Comparison of ENCODE assay signal across 24 cellular contexts in the genomic region with DNA sequence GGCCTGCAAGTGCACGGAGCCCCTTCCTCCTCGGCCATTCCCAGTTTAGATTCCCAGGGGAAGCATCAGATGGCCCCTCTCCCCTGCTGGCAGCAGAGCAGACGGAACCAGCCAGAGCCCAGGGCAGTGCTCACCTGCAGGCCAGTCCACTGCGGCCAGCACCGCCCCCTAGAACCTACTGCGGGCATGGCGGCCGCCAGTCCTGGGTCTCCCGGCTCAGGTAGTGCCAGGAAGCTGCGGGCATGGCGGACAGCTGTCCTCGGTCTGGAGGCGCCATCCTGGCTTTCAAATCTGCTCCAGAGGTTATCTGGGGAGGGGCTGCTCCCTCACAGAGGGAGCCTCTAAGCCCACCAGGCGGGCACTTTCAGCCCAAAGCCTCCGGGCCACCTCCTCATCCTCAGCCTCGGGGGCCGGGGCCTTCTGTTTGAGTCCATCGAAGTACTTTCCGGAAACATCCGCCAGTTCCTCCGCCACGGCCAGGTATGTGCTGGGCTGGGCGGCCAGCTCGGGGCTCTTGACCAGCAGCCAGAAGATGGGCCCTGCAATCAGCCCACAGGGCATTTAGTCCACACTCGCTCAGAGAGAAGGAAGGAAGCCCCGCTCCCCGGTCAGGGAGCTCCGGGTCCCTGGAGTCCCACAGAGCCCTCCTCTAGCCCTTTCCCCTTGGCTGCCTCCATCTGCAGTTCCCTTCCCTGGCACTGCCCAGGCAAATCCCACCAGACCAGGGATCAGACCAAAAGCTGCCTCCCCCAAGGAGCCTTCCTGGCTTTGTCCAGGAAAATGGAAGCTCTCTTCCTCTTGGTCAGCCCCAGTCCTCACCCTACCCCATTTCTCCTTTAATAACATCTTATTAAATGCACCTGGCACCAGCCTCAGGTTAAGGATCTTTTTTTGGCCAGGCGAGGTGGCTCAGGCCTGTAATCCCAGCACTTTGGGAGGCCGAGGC. TPM values are rescaled to one million over a fixed set of nuclear protein-coding genes. Genes with fewer than 3 reads are reported as not detected.
DNase-seq lines count a peak whose midpoint lies in the region; ATAC-seq, FAIRE-seq and TF ChIP-seq lines count a peak whose summit lies in the region.
"Had no signal": no experiment of that assay in that cellular context is flagged by ENCODE, and none has a peak within 500 bp of the region (broad histone marks: within the 10 kb centered on the region; RNA-seq: fewer than 3 reads in every experiment).

No MANE protein-coding gene starts in this region.

- H3K36me3 ChIP-seq in H7 (replicated peaks; ENCODE audit: control insufficient read depth, insufficient read depth, low read length) = peaks cover 17% of the 10 kb centered on the region
- H3K36me3 ChIP-seq in K562 (ENCODE audit: control insufficient read depth, insufficient read depth, low read length) = peaks cover 86% of the 10 kb centered on the region
- peaks cover 25 to 81% of the 10 kb centered on the region in 2 donors for H3K36me3 ChIP-seq in neuronal stem cell (replicated peaks in 1 of 2; ENCODE audit: control insufficient read depth in 2 of 2, insufficient read depth in 2 of 2, low read length in 2 of 2)

- H2BK12ac ChIP-seq in neuronal stem cell (ENCODE audit: low read length) = no peak overlapping the region

- DNase-seq in A549 (ENCODE audit: low read depth in 1 of 2, low spot score in 1 of 2) = no peak
- DNase-seq in H7 = peak; percentile 51
- no peak for DNase-seq in K562 (ENCODE audit: extremely low read depth in 1 of 4, low spot score in 3 of 4)
- DNase-seq in neuronal stem cell (ENCODE audit: low spot score) = no peak
- DNase-seq in activated CD4-positive, alpha-beta T cell treated with anti-CD3 and anti-CD28 coated beads, Interleukin-2, amount 50 U/mL, for 48 hours = no peak
- no peak for DNase-seq in dermis blood vessel endothelial cell
- DNase-seq in stimulated activated effector memory CD8-positive, alpha-beta T cell treated with anti-CD3 and anti-CD28 coated beads, Interleukin-12 subunit alpha, Interleukin-12 subunit beta, amount 100 ng/mL, for 72 hours (ENCODE audit: low spot score in 2 of 2) = no peak
- DNase-seq: DMS53, GDM1, GM23248, KBM-7, MM.1S, NCI-H1048, NCI-H1417 treated with DMSO at 0.1 percent for 48 hours, NCI-H187, NCI-H446, NCI-H526, SHP77 treated with DMSO at 0.1 percent for 48 hours had no signal

- H3K36me3 Mint-ChIP-seq in stimulated activated effector memory CD8-positive, alpha-beta T cell treated with anti-CD3 and anti-CD28 coated beads, Interleukin-12 subunit alpha, Interleukin-12 subunit beta, amount 100 ng/mL, for 72 hours = peaks cover 57% of the 10 kb centered on the region

- CTCF ChIA-PET in A549 (lab: Yijun Ruan, JAX) (interaction anchor here (0.6 to 1.4 kb wide), 4 partner anchors 20 to 376 kb away, joined by 3 read pairs; no protein-coding TSS in a partner anchor), K562 (lab: Yijun Ruan, JAX; ENCODE audit: low intra/inter-chr PET ratio) (no interaction called here)

- no peak overlapping the region for H2AFZ ChIP-seq in K562 (ENCODE audit: low read depth, low read length)
- H2AFZ ChIP-seq in neuronal stem cell (ENCODE audit: low read length) = no peak overlapping the region
- H2AFZ ChIP-seq: GM23248 had no signal

- H3K27me3 ChIP-seq in H7 (ENCODE audit: control insufficient read depth, insufficient read depth, low read length) (no peaks in the 10 kb centered on the region), K562 (ENCODE audit: control insufficient read depth in 2 of 2, insufficient read depth in 2 of 2, low read length in 2 of 2) (no peaks in the 10 kb centered on the region), neuronal stem cell (ENCODE audit: control insufficient read depth in 3 of 3, insufficient read depth in 3 of 3, low read depth in 1 of 3, low read length in 3 of 3) (no peaks in the 10 kb centered on the region)

- H3K14ac ChIP-seq in neuronal stem cell (ENCODE audit: low read length) = no peak overlapping the region

- H2BK5ac ChIP-seq in neuronal stem cell (ENCODE audit: low read length) = no peak overlapping the region

- no peak overlapping the region for H4K8ac ChIP-seq in neuronal stem cell (ENCODE audit: low read depth, low read length)

- in situ Hi-C loops in K562 (cut with MboI) = no loop called here

- H3K27ac Mint-ChIP-seq in stimulated activated effector memory CD8-positive, alpha-beta T cell treated with anti-CD3 and anti-CD28 coated beads, Interleukin-12 subunit alpha, Interleukin-12 subunit beta, amount 100 ng/mL, for 72 hours = no peak overlapping the region
- H3K27ac Mint-ChIP-seq: B cell had no signal

- POLR2A ChIA-PET in A549 (lab: Yijun Ruan, JAX) = interaction anchor here (0.6 kb wide), 1 partner anchor 10 kb away, joined by 3 read pairs; no protein-coding TSS in a partner anchor
- POLR2A ChIA-PET in K562 (lab: Yijun Ruan, JAX) = interaction anchor here (1.2 kb wide), 1 partner anchor 10 kb away, joined by 4 read pairs; no protein-coding TSS in a partner anchor

- H3K9me3 Mint-ChIP-seq in stimulated activated effector memory CD8-positive, alpha-beta T cell treated with anti-CD3 and anti-CD28 coated beads, Interleukin-12 subunit alpha, Interleukin-12 subunit beta, amount 100 ng/mL, for 72 hours = no peaks in the 10 kb centered on the region

- TF ChIP-seq CTCF in A549 (IDR thresholded peaks at IDR 0.05) = no peak
- TF ChIP-seq CTCF in K562 (IDR thresholded peaks at IDR 0.05 in 2 of 3, conservative IDR thresholded peaks at IDR 0.05 in 1 of 3; ENCODE audit: insufficient read depth in 2 of 3, low read depth in 1 of 3, low read length in 3 of 3) = no peak

- H3K79me2 ChIP-seq in K562 (ENCODE audit: control insufficient read depth, insufficient read depth, low read length) = peaks cover 32% of the 10 kb centered on the region

- H3K23ac ChIP-seq in neuronal stem cell (ENCODE audit: low read depth, low read length, poor library complexity) = no peak overlapping the region

- no TSS peak for BruUV-seq in K562 (replicated peaks; lab: Mats Ljungman, UMichigan)

- intact Hi-C loops in K562 (cut with micrococcal nuclease) = loop anchor here (10.0 kb wide), 1 partner anchor 160 kb away; no protein-coding TSS in a partner anchor

- H3K79me1 ChIP-seq in neuronal stem cell (ENCODE audit: low read depth, low read length) = no peaks in the 10 kb centered on the region

- no peak overlapping the region for H3K4me2 ChIP-seq in A549
- H3K4me2 ChIP-seq in K562 (ENCODE audit: insufficient read depth, low read length) = no peak overlapping the region
- H3K4me2 ChIP-seq in neuronal stem cell (ENCODE audit: insufficient read depth, low read length, poor library complexity, severe bottlenecking) = no peak overlapping the region

- H3K4me3 ChIP-seq in A549 (no peak overlapping the region), H7 (ENCODE audit: insufficient read depth, low read depth, low read length) (no peak overlapping the region), K562 (no peak overlapping the region), neuronal stem cell (ENCODE audit: low read length in 2 of 2) (no peak overlapping the region)
- H3K4me3 ChIP-seq: GM23248, SK-N-MC had no signal

- H3K9me1 ChIP-seq in K562 (ENCODE audit: control insufficient read depth, insufficient read depth, low read length) = no peaks in the 10 kb centered on the region

- WGBS in A549 (ENCODE audit: missing lambda C conversion rate) = 97% methylated on average over 25 of the region's 30 CpGs
- WGBS in K562 (ENCODE audit: insufficient coverage, low coverage, missing lambda C conversion rate) = 96% methylated on average over 23 of the region's 30 CpGs
- WGBS in neuronal stem cell (ENCODE audit: extremely low coverage in 2 of 2, insufficient read length in 2 of 2, insufficient replicate concordance in 1 of 2), 2 donors = no CpG with 5 or more reads among the region's 30 CpGs

- no peak overlapping the region; a peak in 1 of 4 replicates for H3K9ac ChIP-seq in K562 (ENCODE audit: insufficient read depth in 1 of 2, low read depth in 2 of 2, low read length in 2 of 2)
- no peak overlapping the region for H3K9ac ChIP-seq in neuronal stem cell (ENCODE audit: low read depth, low read length, poor library complexity)
- H3K9ac ChIP-seq: GM23248 had no signal

- TF ChIP-seq RAD21 in A549 (conservative IDR thresholded peaks at IDR 0.05 in 1 of 2, IDR thresholded peaks at IDR 0.05 in 1 of 2) = no peak
- no peak for TF ChIP-seq RAD21 in K562 (CRISPR knock-in tag; conservative IDR thresholded peaks at IDR 0.05 in 1 of 2, IDR thresholded peaks at IDR 0.05 in 1 of 2)

- peaks cover 19% of the 10 kb centered on the region for H3K4me1 Mint-ChIP-seq in stimulated activated effector memory CD8-positive, alpha-beta T cell treated with anti-CD3 and anti-CD28 coated beads, Interleukin-12 subunit alpha, Interleukin-12 subunit beta, amount 100 ng/mL, for 72 hours

- no peak overlapping the region for H3K18ac ChIP-seq in neuronal stem cell (ENCODE audit: low read length)

- no peak for FAIRE-seq in A549 (lab: Jason Lieb, UNC)
- no peak for FAIRE-seq in K562 (lab: Jason Lieb, UNC)
- FAIRE-seq: D721Med had no signal

- no peak overlapping the region for H2BK120ac ChIP-seq in neuronal stem cell (ENCODE audit: low read depth, low read length)

- H3K27ac ChIP-seq in A549 = no peak overlapping the region
- no peak overlapping the region; the same call in 2 of the 3 replicates for H3K27ac ChIP-seq in K562 (ENCODE audit: extremely low read depth, low read depth, low read length)
- no peak overlapping the region for H3K27ac ChIP-seq in neuronal stem cell (replicated peaks; ENCODE audit: low read length)
- H3K27ac ChIP-seq: GM23248, SK-N-MC had no signal

- peaks cover 10% of the 10 kb centered on the region; the same call in 1 of the 2 replicates for H4K20me1 ChIP-seq in K562 (replicated peaks; ENCODE audit: control insufficient read depth, insufficient read depth, low read length)

- TF ChIP-seq POLR2A in A549 (IDR thresholded peaks at IDR 0.05; ENCODE audit: low read length) (no peak), K562 (conservative IDR thresholded peaks at IDR 0.05) (peak; percentile 29)

- H4K91ac ChIP-seq in neuronal stem cell (ENCODE audit: low read depth, low read length, poor library complexity) = no peak overlapping the region

- no peak overlapping the region for H3K4me3 Mint-ChIP-seq in stimulated activated effector memory CD8-positive, alpha-beta T cell treated with anti-CD3 and anti-CD28 coated beads, Interleukin-12 subunit alpha, Interleukin-12 subunit beta, amount 100 ng/mL, for 72 hours
- H3K4me3 Mint-ChIP-seq: B cell, CD14-positive monocyte had no signal

- no peak overlapping the region for H2BK15ac ChIP-seq in neuronal stem cell (ENCODE audit: low read length)

- TF ChIP-seq EP300 in A549 (IDR thresholded peaks at IDR 0.05) (no peak), K562 (IDR thresholded peaks at IDR 0.05; ENCODE audit: low read length) (no peak)

- H2AK5ac ChIP-seq in neuronal stem cell (ENCODE audit: low read depth, low read length) = peak overlapping the region; percentile 46

- ATAC-seq in A549 (no peak), K562 (no peak), HG03571 (IDR thresholded peaks at IDR 0.05; ENCODE audit: unreplicated experiment) (no peak)
- ATAC-seq in stimulated activated effector memory CD8-positive, alpha-beta T cell treated with anti-CD3 and anti-CD28 coated beads, Interleukin-12 subunit alpha, Interleukin-12 subunit beta, amount 100 ng/mL, for 72 hours = no peak

- no peak overlapping the region for H3K4ac ChIP-seq in neuronal stem cell (ENCODE audit: low read length)

- H3K4me1 ChIP-seq in A549 = no peaks in the 10 kb centered on the region
- H3K4me1 ChIP-seq in K562 (replicated peaks in 1 of 2; ENCODE audit: control insufficient read depth in 2 of 2, insufficient read depth in 2 of 2, low read length in 2 of 2) = peaks cover 25 to 44% of the 10 kb centered on the region in 2 experiments
- H3K4me1 ChIP-seq in neuronal stem cell (ENCODE audit: control insufficient read depth in 2 of 2, insufficient read depth in 1 of 2, low read depth in 1 of 2, low read length in 2 of 2) = no peaks in the 10 kb centered on the region

- H3K9me3 ChIP-seq in A549 (no peaks in the 10 kb centered on the region), K562 (replicated peaks; ENCODE audit: control insufficient read depth, insufficient read depth, low read depth, low read length) (no peaks in the 10 kb centered on the region), neuronal stem cell (replicated peaks in 1 of 2; ENCODE audit: control insufficient read depth in 2 of 2, insufficient read depth in 1 of 2, low read depth in 1 of 2, low read length in 2 of 2) (peaks cover 0 to 2% of the 10 kb centered on the region in 2 donors)

RNA-seq across cellular contexts. Expression of gene GP6, which starts 7.0 kb away (rescaled TPM):
- polyA plus RNA-seq in A549 (2011; rRNA removed) (0.08 and 0.17 TPM in 2 replicates), A549 (2017; fragmentation: RNase III; extraction: RNeasy Plus Mini Kit Qiagen cat#74134 plus additional on column Dnase treatment) (0.08 to 0.12 TPM in 2 of 3 replicates, not detected in the other), K562 (2011; rRNA removed) (4.6 and 15.8 TPM in 2 replicates), K562 (2014; fragmentation: Illumina TruSeq; extraction: Trizol) (19.6 and 26.5 TPM in 2 replicates), K562 (2014; fragmentation: Nextera tagmentation; extraction: Ambion mirVana) (1 to 10 TPM; 5.4 to 5.7 TPM), K562 (2014; rRNA removed) (12.4 and 17.5 TPM in 2 replicates)
- 0.07 and 0.25 TPM in 2 replicates for polyA plus RNA-seq in A549 (2012; cell fraction: cytosol; rRNA removed)
- 0.54 and 0.87 TPM in 2 replicates for polyA plus RNA-seq in A549 (2012; cell fraction: nucleus; rRNA removed)
- 0.24 TPM in 1 of 2 replicates, not detected in the other for polyA minus RNA-seq in A549 (2011; rRNA and poly(A)+ RNA removed)
- not detected in 2 replicates for total RNA-seq in H7 (2014; rRNA removed; shearing (Covaris generic))
- 21.2 and 44.5 TPM in 2 replicates for total RNA-seq in K562 (2011; cell fraction: chromatin; rRNA removed; ENCODE audit: low replicate concordance)
- 22.6 and 39.5 TPM in 2 replicates for total RNA-seq in K562 (2011; cell fraction: nucleolus; rRNA removed)
- total RNA-seq in K562 (2011; cell fraction: nucleoplasm; rRNA removed) = 29.0 and 50.9 TPM in 2 replicates
- total RNA-seq in K562 (2014; rRNA removed) (9.7 and 14.7 TPM in 2 replicates), K562 (2014; rRNA removed; fragmentation: Illumina TruSeq; extraction: Trizol) (5.7 and 7.3 TPM in 2 replicates), K562 (2015; rRNA removed; fragmentation: Illumina TruSeq; extraction: Trizol) (3.1 and 3.2 TPM in 2 replicates), K562 (2021) (13.8 and 21.1 TPM in 2 replicates), dermis blood vessel endothelial cell (not detected in 2 replicates)
- 4.3 and 28.1 TPM in 2 replicates for polyA plus RNA-seq in K562 (2011; cell fraction: cytosol; rRNA removed)
- 3.8 and 33.4 TPM in 2 replicates for polyA plus RNA-seq in K562 (2011; cell fraction: nucleus; rRNA removed)
- polyA plus RNA-seq in K562 (2012) = 6.4 and 10.7 TPM in 2 replicates
- 1.9 and 8.0 TPM in 2 replicates for polyA minus RNA-seq in K562 (2011; rRNA and poly(A)+ RNA removed)
- polyA minus RNA-seq in K562 (2011; cell fraction: cytosol; rRNA and poly(A)+ RNA removed) = 3.7 and 9.2 TPM in 2 replicates
- polyA minus RNA-seq in K562 (2011; cell fraction: nucleus; rRNA and poly(A)+ RNA removed) = 1.9 and 6.6 TPM in 2 replicates
- 0.26 TPM for polyA plus RNA-seq in neuronal stem cell (2013, experiment 1 of 2)
- polyA plus RNA-seq in neuronal stem cell (2013, experiment 2 of 2) = 0.17 TPM
- total RNA-seq: GM23248, RPMI7951 had no signal
- polyA plus RNA-seq: GM23248 had no signal

RNA-seq across cellular contexts. Expression of gene RDH13, which starts 17.9 kb away (rescaled TPM):
- polyA plus RNA-seq in A549 (2011; rRNA removed) (10.6 and 10.7 TPM in 2 replicates), A549 (2017; fragmentation: RNase III; extraction: RNeasy Plus Mini Kit Qiagen cat#74134 plus additional on column Dnase treatment) (11.3 to 13.0 TPM (median 12.8 TPM) in 3 replicates), K562 (2011; rRNA removed) (23.3 and 28.6 TPM in 2 replicates), K562 (2014; fragmentation: Illumina TruSeq; extraction: Trizol) (39.5 and 44.9 TPM in 2 replicates), K562 (2014; fragmentation: Nextera tagmentation; extraction: Ambion mirVana) (1 to 10 TPM; 7.5 to 9.8 TPM), K562 (2014; rRNA removed) (51.2 and 53.8 TPM in 2 replicates)
- polyA plus RNA-seq in A549 (2012; cell fraction: cytosol; rRNA removed) = 14.8 and 17.3 TPM in 2 replicates
- 30.0 and 32.8 TPM in 2 replicates for polyA plus RNA-seq in A549 (2012; cell fraction: nucleus; rRNA removed)
- polyA minus RNA-seq in A549 (2011; rRNA and poly(A)+ RNA removed) = 22.1 and 29.9 TPM in 2 replicates
- 21.2 and 24.4 TPM in 2 replicates for total RNA-seq in H7 (2014; rRNA removed; shearing (Covaris generic))
- 86.2 and 226 TPM in 2 replicates for total RNA-seq in K562 (2011; cell fraction: chromatin; rRNA removed; ENCODE audit: low replicate concordance)
- 132 and 156 TPM in 2 replicates for total RNA-seq in K562 (2011; cell fraction: nucleolus; rRNA removed)
- 101 and 114 TPM in 2 replicates for total RNA-seq in K562 (2011; cell fraction: nucleoplasm; rRNA removed)
- total RNA-seq in K562 (2014; rRNA removed) (63.2 and 78.7 TPM in 2 replicates), K562 (2014; rRNA removed; fragmentation: Illumina TruSeq; extraction: Trizol) (25.8 and 29.2 TPM in 2 replicates), K562 (2015; rRNA removed; fragmentation: Illumina TruSeq; extraction: Trizol) (41.9 and 43.3 TPM in 2 replicates), K562 (2021) (65.7 and 70.3 TPM in 2 replicates), dermis blood vessel endothelial cell (18.4 and 20.8 TPM in 2 replicates)
- 19.8 and 50.7 TPM in 2 replicates for polyA plus RNA-seq in K562 (2011; cell fraction: cytosol; rRNA removed)
- 75.3 and 114 TPM in 2 replicates for polyA plus RNA-seq in K562 (2011; cell fraction: nucleus; rRNA removed)
- polyA plus RNA-seq in K562 (2012) = 36.1 and 51.9 TPM in 2 replicates
- 19.9 and 43.3 TPM in 2 replicates for polyA minus RNA-seq in K562 (2011; rRNA and poly(A)+ RNA removed)
- 18.3 and 33.0 TPM in 2 replicates for polyA minus RNA-seq in K562 (2011; cell fraction: cytosol; rRNA and poly(A)+ RNA removed)
- polyA minus RNA-seq in K562 (2011; cell fraction: nucleus; rRNA and poly(A)+ RNA removed) = 32.5 and 38.9 TPM in 2 replicates
- polyA plus RNA-seq in neuronal stem cell (2013, experiment 1 of 2) = 7.9 TPM
- polyA plus RNA-seq in neuronal stem cell (2013, experiment 2 of 2) = 7.9 TPM

RNA-seq across cellular contexts. Expression of gene EPS8L1, which starts 30.6 kb away (rescaled TPM):
- polyA plus RNA-seq in A549 (2011; rRNA removed) = 3.8 and 5.3 TPM in 2 replicates
- polyA plus RNA-seq in A549 (2012; cell fraction: cytosol; rRNA removed) = 4.5 and 6.0 TPM in 2 replicates
- 12.4 and 13.7 TPM in 2 replicates for polyA plus RNA-seq in A549 (2012; cell fraction: nucleus; rRNA removed)
- polyA plus RNA-seq in A549 (2017; fragmentation: RNase III; extraction: RNeasy Plus Mini Kit Qiagen cat#74134 plus additional on column Dnase treatment) = 3.5 to 3.8 TPM (median 3.7 TPM) in 3 replicates
- polyA minus RNA-seq in A549 (2011; rRNA and poly(A)+ RNA removed) = 2.4 and 3.8 TPM in 2 replicates
- total RNA-seq in H7 (2014; rRNA removed; shearing (Covaris generic)) = 20.0 and 22.9 TPM in 2 replicates
- 21.2 and 53.9 TPM in 2 replicates for total RNA-seq in K562 (2011; cell fraction: chromatin; rRNA removed; ENCODE audit: low replicate concordance)
- total RNA-seq in K562 (2011; cell fraction: nucleolus; rRNA removed) = 25.4 and 29.5 TPM in 2 replicates
- 24.6 and 30.8 TPM in 2 replicates for total RNA-seq in K562 (2011; cell fraction: nucleoplasm; rRNA removed)
- total RNA-seq in K562 (2014; rRNA removed) = 18.1 and 21.3 TPM in 2 replicates
- total RNA-seq in K562 (2014; rRNA removed; fragmentation: Illumina TruSeq; extraction: Trizol) = 6.8 and 8.0 TPM in 2 replicates
- 9.6 and 11.5 TPM in 2 replicates for total RNA-seq in K562 (2015; rRNA removed; fragmentation: Illumina TruSeq; extraction: Trizol)
- 17.3 and 18.9 TPM in 2 replicates for total RNA-seq in K562 (2021)
- 11.9 and 13.2 TPM in 2 replicates for polyA plus RNA-seq in K562 (2011; rRNA removed)
- polyA plus RNA-seq in K562 (2011; cell fraction: cytosol; rRNA removed) = 9.1 and 15.2 TPM in 2 replicates
- 39.1 and 62.6 TPM in 2 replicates for polyA plus RNA-seq in K562 (2011; cell fraction: nucleus; rRNA removed)
- 22.7 and 23.7 TPM in 2 replicates for polyA plus RNA-seq in K562 (2012)
- polyA plus RNA-seq in K562 (2014; fragmentation: Illumina TruSeq; extraction: Trizol) = 13.5 and 14.0 TPM in 2 replicates
- under 1 TPM; 0.35 to 0.59 TPM for polyA plus RNA-seq in K562 (2014; fragmentation: Nextera tagmentation; extraction: Ambion mirVana)
- polyA plus RNA-seq in K562 (2014; rRNA removed) = 15.9 and 22.1 TPM in 2 replicates
- polyA minus RNA-seq in K562 (2011; rRNA and poly(A)+ RNA removed) = 3.1 and 7.7 TPM in 2 replicates
- polyA minus RNA-seq in K562 (2011; cell fraction: cytosol; rRNA and poly(A)+ RNA removed) = 5.2 and 6.4 TPM in 2 replicates
- polyA minus RNA-seq in K562 (2011; cell fraction: nucleus; rRNA and poly(A)+ RNA removed) = 10.0 and 12.8 TPM in 2 replicates
- polyA plus RNA-seq in neuronal stem cell (2013, experiment 1 of 2) = 19.6 TPM
- polyA plus RNA-seq in neuronal stem cell (2013, experiment 2 of 2) = 18.4 TPM
- 12.6 and 15.6 TPM in 2 replicates for total RNA-seq in dermis blood vessel endothelial cell

Comparison
In these comparisons a context has a peak if more than half of its experiments do, and no peak if none do; other contexts are left out.
1. Of the 35 proteins assayed by ChIP-seq in both K562 and A549: peak only in K562: POLR2A; only in A549: none; in both: ZFP36; in neither: 33.